Comparison of ENCODE assay signal across 8 cellular contexts in the genomic region with DNA sequence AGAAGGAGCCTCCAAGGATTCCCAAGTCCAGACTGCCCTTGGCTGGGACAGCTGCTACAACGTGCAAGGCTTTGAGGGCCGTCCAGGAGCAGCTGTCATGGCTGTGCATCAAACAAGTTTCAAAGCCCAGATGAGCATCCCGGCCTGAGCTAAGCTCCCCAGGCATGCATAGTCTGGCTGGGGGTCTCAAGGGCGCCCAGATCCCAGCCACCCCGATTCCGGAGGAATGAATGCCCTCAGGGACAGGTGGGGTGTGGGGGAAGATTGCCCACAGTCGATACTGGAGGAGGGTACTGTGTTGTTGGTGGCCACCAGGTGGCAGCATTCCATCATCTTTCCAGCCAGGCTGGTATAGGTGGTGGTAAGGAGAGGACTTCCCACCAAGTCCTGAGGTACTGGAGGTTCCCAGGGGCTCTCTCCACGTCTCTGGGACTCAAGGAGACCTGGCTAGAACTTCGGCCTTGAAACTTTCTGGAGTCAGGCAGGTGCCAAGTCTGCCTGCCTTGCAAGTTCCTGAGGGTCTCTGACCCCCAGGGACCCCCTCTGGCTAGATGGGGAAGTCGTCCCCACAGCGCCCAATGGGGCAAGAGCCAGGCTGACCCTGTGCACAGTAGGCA. TPM values are rescaled to one million over a fixed set of nuclear protein-coding genes. Genes with fewer than 3 reads are reported as not detected.
DNase-seq lines count a peak whose midpoint lies in the region; ATAC-seq and TF ChIP-seq lines count a peak whose summit lies in the region.

No MANE protein-coding gene starts in this region.

- H3K27ac ChIP-seq in WERI-Rb-1: peak overlapping the region; percentile 86
- H3K27ac ChIP-seq in mammary epithelial cell (ENCODE audit: insufficient read depth, low read depth, low read length): no peak overlapping the region

- ATAC-seq in GM21528 (IDR thresholded peaks at IDR 0.05; ENCODE audit: low FRiP score, unreplicated experiment) (peak; percentile 74), GM21717 (IDR thresholded peaks at IDR 0.05; ENCODE audit: unreplicated experiment) (no peak)

- no peaks in the 10 kb centered on the region for H4K20me1 ChIP-seq in mammary epithelial cell (ENCODE audit: insufficient read depth, low read length)

- DNase-seq in COLO829 (ENCODE audit: low spot score) (peak; percentile 95), NCI-H1930 (lab: John Stamatoyannopoulos, UW) (peak; percentile 5 to 54), WERI-Rb-1 (peak; percentile 87), mammary epithelial cell (peak; percentile 60), kidney epithelial cell (ENCODE audit: low read depth) (no peak)
- DNase-seq in stimulated activated CD4-positive, alpha-beta T cell treated with anti-CD3 and anti-CD28 coated beads, Interleukin-2, amount 100 ng/mL, for 24 hours: peak; percentile 77 to 80

- TF ChIP-seq CTCF in WERI-Rb-1 (IDR thresholded peaks at IDR 0.05; ENCODE audit: low read depth, low read length) (peak; percentile 84), mammary epithelial cell (conservative IDR thresholded peaks at IDR 0.05 in 1 of 2, IDR thresholded peaks at IDR 0.05 in 1 of 2; ENCODE audit: extremely low read depth in 1 of 2, insufficient read depth in 1 of 2, low read depth in 1 of 2, low read length in 2 of 2) (peak; percentile 74 to 84), kidney epithelial cell (IDR thresholded peaks at IDR 0.05; ENCODE audit: insufficient read depth, low read length, poor library complexity, severe bottlenecking) (peak; percentile 81)

- peaks cover 13% of the 10 kb centered on the region for H3K4me1 ChIP-seq in mammary epithelial cell (ENCODE audit: insufficient read depth, low read length)

- intact Hi-C loops in mammary epithelial cell (cut with micrococcal nuclease): loop anchor here (1.0 to 5.0 kb wide), 4 partner anchors 33 to 151 kb away; no protein-coding TSS in a partner anchor

- no peaks in the 10 kb centered on the region for H3K9me3 ChIP-seq in WERI-Rb-1 (ENCODE audit: severe bottlenecking)
- H3K9me3 ChIP-seq in mammary epithelial cell (replicated peaks; ENCODE audit: insufficient read depth, low read length): no peaks in the 10 kb centered on the region

- H3K9ac ChIP-seq in mammary epithelial cell (ENCODE audit: insufficient read depth, low read length): no peak overlapping the region

- WGBS in mammary epithelial cell (ENCODE audit: low coverage, missing lambda C conversion rate): 37% methylated on average over 8 of the region's 11 CpGs

- H3K27me3 ChIP-seq in WERI-Rb-1 (ENCODE audit: insufficient read depth, low read depth, severe bottlenecking) (no peaks in the 10 kb centered on the region), mammary epithelial cell (ENCODE audit: insufficient read depth, low read length) (no peaks in the 10 kb centered on the region), kidney epithelial cell (ENCODE audit: control insufficient read depth, insufficient read depth, low read length) (peaks cover 2% of the 10 kb centered on the region)

- dilution Hi-C loops in mammary epithelial cell (cut with HindIII; ENCODE audit: low sequenced_read_pairs): no loop called here

- H2AFZ ChIP-seq in mammary epithelial cell (ENCODE audit: low read depth, low read length): no peak overlapping the region

- H3K36me3 ChIP-seq in WERI-Rb-1 (peaks cover 48% of the 10 kb centered on the region), mammary epithelial cell (ENCODE audit: insufficient read depth, low read length) (peaks cover 23% of the 10 kb centered on the region), kidney epithelial cell (ENCODE audit: control insufficient read depth, insufficient read depth, low read length) (no peaks in the 10 kb centered on the region)

- in situ Hi-C loops in mammary epithelial cell (cut with MboI; ENCODE audit: low sequenced_read_pairs in 2 of 2): loop anchor here (5.0 to 10.0 kb wide), 2 partner anchors 63 to 71 kb away; partner anchors contain the start of gene GNAT1 (in 1 of the 2)

- CTCF ChIA-PET in mammary epithelial cell (lab: Charles Lee; ENCODE audit: low non-redundant PET): no interaction called here

- H3K79me2 ChIP-seq in mammary epithelial cell (ENCODE audit: insufficient read depth, low read length): no peaks in the 10 kb centered on the region

- no TSS peak for BruUV-seq in mammary epithelial cell (replicated peaks; lab: Mats Ljungman, UMichigan)

- H3K4me2 ChIP-seq in mammary epithelial cell (ENCODE audit: insufficient read depth, low read depth, low read length): no peak overlapping the region

- H3K4me3 ChIP-seq in WERI-Rb-1 (ENCODE audit: low read depth, low read length) (no peak overlapping the region), mammary epithelial cell (replicated peaks in 1 of 3; ENCODE audit: insufficient read depth in 1 of 3, low read depth in 2 of 3, low read length in 3 of 3) (no peak overlapping the region), kidney epithelial cell (ENCODE audit: low read depth, low read length) (no peak overlapping the region)

RNA-seq across cellular contexts. Expression of gene RBM5, which starts 32.8 kb away (rescaled TPM):
- total RNA-seq in mammary epithelial cell (100 to 1,000 TPM; 105 to 116 TPM), kidney epithelial cell (84.5 and 94.1 TPM in 2 replicates)
- polyA plus RNA-seq in mammary epithelial cell: 59.5 TPM
- 104 TPM for polyA minus RNA-seq in mammary epithelial cell

RNA-seq across cellular contexts. Expression of gene SEMA3F, which starts 33.6 kb away (rescaled TPM):
- total RNA-seq in mammary epithelial cell (100 to 1,000 TPM; 102 to 129 TPM), kidney epithelial cell (79.8 and 85.4 TPM in 2 replicates)
- polyA plus RNA-seq in mammary epithelial cell: 108 TPM
- 76.2 TPM for polyA minus RNA-seq in mammary epithelial cell
